26 cellular contexts compared by ENCODE assay signal in the genomic region with DNA sequence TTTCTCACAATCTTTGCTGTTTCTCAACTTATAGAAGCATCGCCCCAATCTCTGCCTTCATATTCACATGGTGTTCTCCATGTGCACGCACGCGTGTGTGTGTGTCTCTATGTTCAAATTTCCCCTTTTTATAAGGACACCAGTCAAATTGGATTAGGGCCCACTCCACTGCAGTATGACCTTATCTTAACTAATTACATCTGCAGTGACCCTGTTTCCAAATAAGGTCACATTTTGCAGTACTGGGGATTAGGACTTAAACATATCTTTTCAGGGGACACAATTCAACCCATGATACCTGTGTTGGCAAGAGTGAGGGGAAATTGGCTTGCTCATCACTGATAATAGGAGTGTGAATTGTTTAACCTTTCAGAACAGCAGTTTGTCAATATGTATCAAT.
"Had no signal": no experiment of that assay in that cellular context is flagged by ENCODE, and none has a peak within 500 bp of the region (broad histone marks: within the 10 kb centered on the region; RNA-seq: fewer than 3 reads in every experiment).

No MANE protein-coding gene starts in this region.

- H3K9ac ChIP-seq: neural progenitor cell, parathyroid adenoma had no signal

- H3K4me3 ChIP-seq: neural progenitor cell, ovary, psoas muscle, right lobe of liver, sigmoid colon, stomach, thoracic aorta, thyroid gland, tibial nerve, upper lobe of left lung, vagina had no signal

- H2AFZ ChIP-seq: neural progenitor cell, parathyroid adenoma had no signal

- H3K4me1 ChIP-seq: neural progenitor cell, parathyroid adenoma, psoas muscle, right lobe of liver, sigmoid colon, stomach, thyroid gland, tibial nerve, upper lobe of left lung, vagina had no signal

- H3K27me3 ChIP-seq: neural progenitor cell, ovary, right lobe of liver, sigmoid colon, stomach, thyroid gland, tibial nerve, upper lobe of left lung, vagina had no signal

- H3K9me3 ChIP-seq: ovary, psoas muscle, right lobe of liver, sigmoid colon, stomach, thoracic aorta, thyroid gland, tibial nerve, upper lobe of left lung, vagina had no signal

- H3K27ac ChIP-seq: neural progenitor cell, ovary, parathyroid adenoma, psoas muscle, right lobe of liver, sigmoid colon, stomach, thoracic aorta, thyroid gland, tibial nerve, upper lobe of left lung, vagina had no signal

- H3K4me2 ChIP-seq: neural progenitor cell had no signal

- ATAC-seq: natural killer cell; psoas muscle; right cardiac atrium; right lobe of liver; stimulated activated effector memory CD8-positive, alpha-beta T cell treated with anti-CD3 and anti-CD28 coated beads, Interleukin-12 subunit alpha, Interleukin-12 subunit beta, amount 100 ng/mL, for 72 hours; stimulated activated naive B cell treated with anti-CD40 and anti-IgM and Interleukin-4, amounts not matched to agents 10 μg/mL and 1 μg/mL and 100 μg/mL, for 72 hours had no signal

- H3K79me2 ChIP-seq: parathyroid adenoma had no signal

- DNase-seq: natural killer cell; occipital lobe; ovary; posterior cingulate gyrus; psoas muscle; right cardiac atrium; right lobe of liver; sigmoid colon; small intestine; stimulated activated CD4-positive, alpha-beta T cell treated with anti-CD3 and anti-CD28 coated beads, Interleukin-15, amount 100 ng/mL, for 24 hours; stimulated activated CD4-positive, alpha-beta T cell treated with anti-CD3 and anti-CD28 coated beads, Interleukin-2, amount 100 ng/mL, for 24 hours; stimulated activated CD4-positive, alpha-beta T cell treated with anti-CD3 and anti-CD28 coated beads, Interleukin-2, amount 100 ng/mL, for 48 hours; stimulated activated CD4-positive, alpha-beta T cell treated with anti-CD3 and anti-CD28 coated beads, Interleukin-4, amount 100 ng/mL, for 24 hours; stimulated activated naive B cell treated with anti-CD40 and anti-IgM and Interleukin-4, amounts not matched to agents 10 μg/mL and 1 μg/mL and 100 μg/mL, for 72 hours; stimulated activated naive CD4-positive, alpha-beta T cell treated with Interleukin-2 at 50 U/mL for 16 hours; stomach; thyroid gland; trophoblast cell; upper lobe of left lung had no signal

- H3K36me3 ChIP-seq: neural progenitor cell, ovary, right lobe of liver, sigmoid colon, stomach, thoracic aorta, thyroid gland, tibial nerve, upper lobe of left lung, vagina had no signal

- FAIRE-seq: small intestine, urothelium cell line had no signal
